In genomic region chr12:78820946-78821345, GRCh38 we compare ENCODE assay signal across 20 cellular contexts. TPM values are rescaled to one million over a fixed set of nuclear protein-coding genes. Genes with fewer than 3 reads are reported as not detected.
"Had no signal": no experiment of that assay in that cellular context is flagged by ENCODE, and none has a peak within 500 bp of the region (broad histone marks: within the 10 kb centered on the region; RNA-seq: fewer than 3 reads in every experiment).

No MANE protein-coding gene starts in this region.

- ATAC-seq: naive thymus-derived CD4-positive, alpha-beta T cell; natural killer cell treated with Interleukin-12 subunit alpha and Interleukin-12 subunit beta and Interleukin-15 and Interleukin-18, amount 100 ng/mL, for 72 hours; right lobe of liver; stimulated activated effector memory CD8-positive, alpha-beta T cell treated with anti-CD3 and anti-CD28 coated beads, Interleukin-12 subunit alpha, Interleukin-12 subunit beta, amount 100 ng/mL, for 72 hours; upper lobe of right lung had no signal

- H3K4me1 ChIP-seq: left ventricle myocardium inferior, right atrium auricular region, right lobe of liver, spleen, suprapubic skin, tibial artery, upper lobe of right lung had no signal

- H3K4me3 ChIP-seq: hepatocyte, left ventricle myocardium inferior, lung, ovary, right atrium auricular region, right lobe of liver, spleen, suprapubic skin, thoracic aorta, tibial artery, upper lobe of right lung had no signal

- H3K27me3 ChIP-seq: hepatocyte, ovary, right atrium auricular region, right lobe of liver, spleen, suprapubic skin, tibial artery, upper lobe of right lung had no signal

- H3K36me3 ChIP-seq: left ventricle myocardium inferior, ovary, right atrium auricular region, right lobe of liver, spleen, suprapubic skin, thoracic aorta, tibial artery, upper lobe of right lung had no signal

- H3K79me2 ChIP-seq: hepatocyte had no signal

- H3K27ac ChIP-seq: hepatocyte, left ventricle myocardium inferior, ovary, right atrium auricular region, right lobe of liver, spleen, suprapubic skin, thoracic aorta, tibial artery, upper lobe of right lung had no signal

- DNase-seq: islet precursor cell; left ventricle myocardium inferior; mesendoderm; naive thymus-derived CD4-positive, alpha-beta T cell; ovary; right lobe of liver; small intestine; spleen; stimulated activated CD4-positive, alpha-beta T cell treated with anti-CD3 and anti-CD28 coated beads, Interleukin-4, amount 100 ng/mL, for 24 hours; stimulated activated naive CD4-positive, alpha-beta T cell; tibial artery; trophoblast cell; upper lobe of right lung had no signal

- H2AFZ ChIP-seq: hepatocyte had no signal

- H3K4me2 ChIP-seq: hepatocyte had no signal

- H3K9me3 ChIP-seq: ovary, right atrium auricular region, right lobe of liver, spleen, suprapubic skin, thoracic aorta, tibial artery, upper lobe of right lung had no signal

RNA-seq across cellular contexts. Expression of gene SYT1, which starts 43.6 kb away (rescaled TPM):
- total RNA-seq: natural killer cell treated with Interleukin-12 subunit alpha and Interleukin-12 subunit beta and Interleukin-15 and Interleukin-18, amount 100 ng/mL, for 72 hours had no signal
- polyA plus RNA-seq: naive thymus-derived CD4-positive, alpha-beta T cell had no signal
